8 cellular contexts compared by ENCODE assay signal in the genomic region with DNA sequence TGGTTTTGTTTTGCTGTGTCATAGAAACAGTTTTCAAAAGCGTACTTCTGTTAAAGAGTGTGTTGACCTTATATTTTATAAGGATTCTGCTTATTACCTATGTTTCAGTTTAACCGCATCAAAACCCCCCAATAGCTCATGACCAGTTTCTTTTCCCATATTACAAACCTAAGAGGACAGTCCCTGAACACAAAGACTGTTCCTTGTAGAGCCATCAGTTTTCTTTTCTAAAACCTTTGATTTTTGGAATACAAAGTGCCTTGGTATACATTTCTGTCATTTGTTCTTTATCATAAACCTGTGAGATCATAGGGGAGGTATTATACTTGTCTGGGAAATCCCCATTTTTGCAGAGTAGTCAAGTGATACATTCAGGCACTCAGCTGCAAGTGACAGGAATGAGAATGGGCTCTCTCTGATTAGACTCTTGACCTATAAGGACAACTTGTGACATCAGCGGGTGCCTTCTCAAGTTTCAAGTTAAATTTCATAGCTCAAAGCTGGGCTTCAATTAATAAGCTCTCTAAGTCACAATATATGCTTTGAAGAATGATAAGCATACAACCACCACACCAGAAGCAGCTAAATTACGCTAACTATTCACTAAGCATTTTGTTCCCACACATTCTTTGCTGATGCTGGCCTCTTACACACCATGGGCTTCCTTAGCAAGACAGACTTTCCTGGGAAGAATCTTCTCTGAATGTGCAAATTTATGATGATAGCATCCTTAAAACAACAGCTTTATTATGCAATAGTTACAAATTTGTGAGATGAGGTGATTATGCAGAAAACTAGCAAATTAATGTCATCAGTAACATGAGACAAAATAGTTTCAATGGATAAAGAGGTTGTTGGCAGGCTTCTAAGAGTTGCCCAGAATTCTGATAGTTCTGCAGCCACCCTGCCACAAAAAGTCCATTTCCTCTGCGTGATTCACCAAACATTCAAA. TPM values are rescaled to one million over a fixed set of nuclear protein-coding genes. Genes with fewer than 3 reads are reported as not detected.
DNase-seq lines count a peak whose midpoint lies in the region; ATAC-seq, FAIRE-seq and TF ChIP-seq lines count a peak whose summit lies in the region.

No MANE protein-coding gene starts in this region.

- no peak overlapping the region for H3K27ac ChIP-seq in astrocyte (ENCODE audit: low read depth, low read length)
- no peak overlapping the region for H3K27ac ChIP-seq in PC-3 (ENCODE audit: low read length)
- H3K27ac ChIP-seq in esophagus muscularis mucosa (replicated peaks in 1 of 4): no peak overlapping the region
- H3K27ac ChIP-seq in A673 (ENCODE audit: low read depth, low read length, poor library complexity, severe bottlenecking): no peak overlapping the region

- FAIRE-seq in astrocyte (lab: Jason Lieb, UNC): no peak

- H3K4me3 ChIP-seq in astrocyte (ENCODE audit: insufficient read depth, low read depth, low read length) (no peak overlapping the region), PC-3 (ENCODE audit: low read length) (no peak overlapping the region), esophagus muscularis mucosa (no peak overlapping the region), A673 (ENCODE audit: low read depth, low read length, poor library complexity, severe bottlenecking) (no peak overlapping the region)

- H3F3A ChIP-seq in PC-3 (ENCODE audit: low read length, unreplicated experiment): no peaks in the 10 kb centered on the region

- intact Hi-C loops in PC-3 (cut with micrococcal nuclease) (no loop called here), sciatic nerve (cut with DNase I) (no loop called here), esophagus muscularis mucosa (cut with DNase I) (no loop called here), A673 (cut with micrococcal nuclease; ENCODE audit: unreplicated experiment) (no loop called here)

- H3K79me2 ChIP-seq in astrocyte (ENCODE audit: insufficient read depth, low read length) (no peaks in the 10 kb centered on the region), PC-3 (ENCODE audit: low read length) (no peaks in the 10 kb centered on the region)

- H3K27ac Mint-ChIP-seq in astrocyte (ENCODE audit: unreplicated experiment): no peak overlapping the region

- no peaks in the 10 kb centered on the region for H3K9me2 ChIP-seq in PC-3 (replicated peaks; ENCODE audit: low read length)

- no peak overlapping the region for H3K4me3 Mint-ChIP-seq in astrocyte (ENCODE audit: unreplicated experiment)

- H3K9me3 ChIP-seq in astrocyte (ENCODE audit: insufficient read depth, low read depth, low read length) (no peaks in the 10 kb centered on the region), PC-3 (ENCODE audit: low read length) (no peaks in the 10 kb centered on the region), esophagus muscularis mucosa (no peaks in the 10 kb centered on the region), A673 (ENCODE audit: low read depth, low read length, poor library complexity, severe bottlenecking) (no peaks in the 10 kb centered on the region)

- ATAC-seq in GM19025 (IDR thresholded peaks at IDR 0.05; ENCODE audit: low read depth, unreplicated experiment): peak; percentile 51
- ATAC-seq in HG02981 (IDR thresholded peaks at IDR 0.05; ENCODE audit: unreplicated experiment): peak; percentile 53
- ATAC-seq in PC-3: no peak
- no peak for ATAC-seq in sciatic nerve

- peaks cover 29% of the 10 kb centered on the region for H3K4me1 Mint-ChIP-seq in astrocyte (ENCODE audit: low read depth, unreplicated experiment)

- H3K27me3 Mint-ChIP-seq in astrocyte (ENCODE audit: low read depth, unreplicated experiment): peaks cover 15% of the 10 kb centered on the region

- H3K27me3 ChIP-seq in astrocyte (ENCODE audit: insufficient read depth, low read length) (no peaks in the 10 kb centered on the region), PC-3 (ENCODE audit: low read length) (no peaks in the 10 kb centered on the region), esophagus muscularis mucosa (no peaks in the 10 kb centered on the region), A673 (replicated peaks; ENCODE audit: insufficient read depth, low read depth, low read length, poor library complexity) (peaks cover 4% of the 10 kb centered on the region)

- H2AFZ ChIP-seq in astrocyte (ENCODE audit: low read depth, low read length) (no peak overlapping the region), PC-3 (ENCODE audit: low read length) (no peak overlapping the region)

- DNase-seq in EH (ENCODE audit: low read depth): peak; percentile 57
- DNase-seq in astrocyte (ENCODE audit: low read depth): peak; percentile 38
- no peak for DNase-seq in PC-3
- no peak for DNase-seq in sciatic nerve (ENCODE audit: low spot score)
- DNase-seq in esophagus muscularis mucosa (ENCODE audit: extremely low spot score): no peak
- no peak for DNase-seq in A673 (ENCODE audit: low spot score)

- BruUV-seq in PC-3 (replicated peaks; lab: Mats Ljungman, UMichigan): no TSS peak
- BruUV-seq in A673 (replicated peaks; lab: Mats Ljungman, UMichigan): no TSS peak

- H3K4me2 ChIP-seq in astrocyte (ENCODE audit: low read length): no peak overlapping the region
- no peak overlapping the region for H3K4me2 ChIP-seq in PC-3 (ENCODE audit: low read length)

- no peaks in the 10 kb centered on the region for H3K9me3 Mint-ChIP-seq in astrocyte (ENCODE audit: unreplicated experiment)

- H4K20me1 ChIP-seq in astrocyte (ENCODE audit: insufficient read depth, low read length) (no peaks in the 10 kb centered on the region), PC-3 (ENCODE audit: low read length) (no peaks in the 10 kb centered on the region)

- TF ChIP-seq EP300 in esophagus muscularis mucosa (IDR thresholded peaks at IDR 0.05): no peak

- CTCF ChIA-PET in PC-3 (lab: Charles Lee): no interaction called here
- CTCF ChIA-PET in A673 (lab: Charles Lee): no interaction called here

- H3K9ac ChIP-seq in astrocyte (ENCODE audit: low read length): no peak overlapping the region
- H3K9ac ChIP-seq in PC-3 (ENCODE audit: low read length): no peak overlapping the region

- WGBS in esophagus muscularis mucosa: 74% methylated on average over 5 of the region's 5 CpGs

- H3K36me3 ChIP-seq in astrocyte (ENCODE audit: insufficient read depth, low read length) (no peaks in the 10 kb centered on the region), PC-3 (ENCODE audit: low read depth, low read length) (no peaks in the 10 kb centered on the region), esophagus muscularis mucosa (no peaks in the 10 kb centered on the region), A673 (ENCODE audit: insufficient read depth, low read length, poor library complexity, severe bottlenecking) (no peaks in the 10 kb centered on the region)

- TF ChIP-seq CTCF in astrocyte (IDR thresholded peaks at IDR 0.05; ENCODE audit: insufficient read depth, low read depth, low read length) (no peak), PC-3 (conservative IDR thresholded peaks at IDR 0.05; ENCODE audit: low read depth, low read length) (no peak), esophagus muscularis mucosa (IDR thresholded peaks at IDR 0.05) (no peak), A673 (conservative IDR thresholded peaks at IDR 0.05; ENCODE audit: low read depth, low read length) (no peak)

- POLR2A ChIA-PET in PC-3 (lab: Charles Lee; ENCODE audit: unreplicated experiment): no interaction called here
- POLR2A ChIA-PET in A673 (lab: Charles Lee; ENCODE audit: low non-redundant PET): no interaction called here

- H3K4me1 ChIP-seq in astrocyte (ENCODE audit: insufficient read depth, low read length) (peaks cover 6% of the 10 kb centered on the region), PC-3 (ENCODE audit: insufficient read depth, low read length) (peaks cover 22% of the 10 kb centered on the region), esophagus muscularis mucosa (no peaks in the 10 kb centered on the region), A673 (ENCODE audit: insufficient read depth, low read length, poor library complexity, severe bottlenecking) (peaks cover 17% of the 10 kb centered on the region)

- TF ChIP-seq POLR2A in esophagus muscularis mucosa (IDR thresholded peaks at IDR 0.05; ENCODE audit: low read depth): no peak

- no peaks in the 10 kb centered on the region for H3K36me3 Mint-ChIP-seq in astrocyte (ENCODE audit: low read depth, unreplicated experiment)

RNA-seq across cellular contexts. Expression of a gene that starts 9.0 kb away (rescaled TPM):
- total RNA-seq in astrocyte (0.22 and 0.25 TPM in 2 replicates), PC-3 (2014; rRNA removed) (not detected in 2 replicates), sciatic nerve (4.5 TPM), esophagus muscularis mucosa (1 to 10 TPM in 3 of 4 donors, under 1 TPM in 1; 0.97 to 2.5 (median 1.3) TPM), A673 (2021) (0.11 TPM in 1 of 2 replicates, not detected in the other)

Comparison
In these comparisons a context has a peak if more than half of its experiments do, and no peak if none do; other contexts are left out.
1. DNase-seq: peak in EH (single experiment) and astrocyte (single experiment); none in PC-3 (single experiment), sciatic nerve (single experiment), esophagus muscularis mucosa (single experiment) and A673 (single experiment).
2. ATAC-seq: peak in GM19025 (single experiment) and HG02981 (single experiment); none in PC-3 (single experiment) and sciatic nerve (single experiment).